Comparison of ENCODE assay signal across 6 cellular contexts in the genomic region with DNA sequence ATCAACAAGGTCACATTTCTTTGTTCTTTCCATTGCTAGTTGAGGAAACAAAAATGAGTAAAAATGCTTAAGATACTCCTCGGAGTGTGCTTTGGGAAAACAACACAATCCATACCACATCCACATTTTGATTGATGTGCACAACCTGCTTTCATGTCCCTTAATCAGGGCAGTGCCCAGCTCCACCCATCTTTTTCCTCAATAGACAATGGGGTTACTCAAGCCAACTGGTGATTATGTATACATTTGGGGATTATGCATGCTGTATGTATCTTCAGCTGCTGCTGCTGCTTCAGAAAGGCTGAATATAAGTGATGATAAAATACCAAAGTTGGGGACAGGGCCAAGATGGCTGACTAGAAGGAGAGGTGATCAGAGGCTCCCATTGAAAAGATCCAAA.
"Had no signal": no experiment of that assay in that cellular context is flagged by ENCODE, and none has a peak within 500 bp of the region (broad histone marks: within the 10 kb centered on the region; RNA-seq: fewer than 3 reads in every experiment).

No MANE protein-coding gene starts in this region.

- H3K27ac ChIP-seq: HL-60 had no signal

- H3K4me3 ChIP-seq: K562 had no signal

- DNase-seq: IMR-90, KBM-7, KG1 had no signal

- ATAC-seq: HepG2, K562 had no signal
